27 cellular contexts compared by ENCODE assay signal in genomic region chr6:158381214-158381613, GRCh38.
DNase-seq lines count a peak whose midpoint lies in the region; ATAC-seq, FAIRE-seq and TF ChIP-seq lines count a peak whose summit lies in the region.
"Had no signal": no experiment of that assay in that cellular context is flagged by ENCODE, and none has a peak within 500 bp of the region (broad histone marks: within the 10 kb centered on the region; RNA-seq: fewer than 3 reads in every experiment).

No MANE protein-coding gene starts in this region.

- H3K4me1 ChIP-seq in RWPE2 (ENCODE audit: insufficient read depth, poor library complexity, severe bottlenecking) = peaks cover 61% of the 10 kb centered on the region

- CTCF ChIA-PET in HEK293T (lab: Yijun Ruan, JAX) = no interaction called here

- FAIRE-seq in GM12891 (lab: Jason Lieb, UNC) = no peak

- no peaks in the 10 kb centered on the region for H3K9me3 ChIP-seq in RWPE2 (ENCODE audit: severe bottlenecking)

- peaks cover 74% of the 10 kb centered on the region for H3K4me1 Mint-ChIP-seq in nephron

- no peaks in the 10 kb centered on the region for H3K9me3 Mint-ChIP-seq in nephron
- H3K9me3 Mint-ChIP-seq: CD8-positive, alpha-beta memory T cell had no signal

- TF ChIP-seq POLR2A in GM12891 (IDR thresholded peaks at IDR 0.05; ENCODE audit: low read depth, low read length) = no peak

- H3K4me3 ChIP-seq in RWPE2 (ENCODE audit: severe bottlenecking) = no peak overlapping the region
- H3K4me3 ChIP-seq: GM23338, SK-N-MC had no signal

- no peaks in the 10 kb centered on the region for H3K36me3 ChIP-seq in RWPE2 (ENCODE audit: low read depth)

- TF ChIP-seq CTCF in RWPE2 (IDR thresholded peaks at IDR 0.05; ENCODE audit: poor library complexity, severe bottlenecking) (no peak), nephron (IDR thresholded peaks at IDR 0.05; ENCODE audit: unreplicated experiment in 3 of 3) (no peak)

- peak overlapping the region in 2 of 3 experiments; percentile 21 to 58 for H3K27ac Mint-ChIP-seq in nephron
- H3K27ac Mint-ChIP-seq: GM23338 had no signal

- no peaks in the 10 kb centered on the region for H3K27me3 Mint-ChIP-seq in nephron (ENCODE audit: low read depth)

- peak overlapping the region; percentile 33 for H3K27ac ChIP-seq in RWPE2 (ENCODE audit: poor library complexity, severe bottlenecking)
- H3K27ac ChIP-seq: 22Rv1, SK-N-MC had no signal

- ATAC-seq in RWPE2 (ENCODE audit: low read depth) (no peak), GM18909 (IDR thresholded peaks at IDR 0.05; ENCODE audit: poor library complexity, unreplicated experiment) (no peak), GM18517 (IDR thresholded peaks at IDR 0.05; ENCODE audit: unreplicated experiment) (no peak)
- ATAC-seq: GM23338 had no signal

- peak; percentile 48 for DNase-seq in NCI-H82 (lab: John Stamatoyannopoulos, UW)
- DNase-seq in NCI-H82 treated with DMSO at 0.1 percent for 48 hours (lab: John Stamatoyannopoulos, UW; ENCODE audit: unreplicated experiment) = no peak
- DNase-seq in HEK293T (ENCODE audit: extremely low spot score) = no peak
- no peak for DNase-seq in RWPE2 (ENCODE audit: low spot score)
- no peak for DNase-seq in GM12891 (ENCODE audit: insufficient read length, low spot score)
- DNase-seq: ACHN; C1 segment of cervical spinal cord; Calu3; CD8-positive, alpha-beta memory T cell; DMS153; GF-D8; HCEC 1CT; Kasumi-1; MM.1S; NCI-H1048; NCI-H1417 treated with DMSO at 0.1 percent for 48 hours; NCI-H187 treated with DMSO at 0.1 percent for 48 hours; NCI-H2107; NK-92 treated with Interleukin-12 subunit alpha and Interleukin-12 subunit beta, amount 100 ng/mL, for 24 hours; SHP77; SW 1271 had no signal

- H3K4me3 Mint-ChIP-seq in nephron = no peak overlapping the region
- H3K4me3 Mint-ChIP-seq: CD8-positive, alpha-beta memory T cell; GM23338 had no signal

- H3K27me3 ChIP-seq in RWPE2 (ENCODE audit: insufficient read depth, poor library complexity, severe bottlenecking) = no peaks in the 10 kb centered on the region

- POLR2A ChIA-PET in HEK293T (lab: Yijun Ruan, JAX) = interaction anchor here (0.7 kb wide), 1 partner anchor 95 kb away, joined by 3 read pairs; no protein-coding TSS in a partner anchor

- no peaks in the 10 kb centered on the region for H3K36me3 Mint-ChIP-seq in nephron (ENCODE audit: low read depth)

TF ChIP-seq in HEK293T, 16 proteins besides CTCF, POLR2A, EP300 and RAD21:
- TF ChIP-seq SP1 (IDR thresholded peaks at IDR 0.05) = no peak
- peak; percentile 41 for TF ChIP-seq PKNOX1 (IDR thresholded peaks at IDR 0.05)
TF ChIP-seq in HEK293T: peak in this region for 1.

TF ChIP-seq in GM12891, 5 proteins besides CTCF, POLR2A, EP300 and RAD21:
- TF ChIP-seq SPI1 (IDR thresholded peaks at IDR 0.05; ENCODE audit: low read depth, low read length) (no peak), PAX5 (IDR thresholded peaks at IDR 0.05; ENCODE audit: insufficient read depth, low read length, severe bottlenecking) (no peak), TAF1 (IDR thresholded peaks at IDR 0.05; ENCODE audit: low read depth, low read length) (no peak), POLR2AphosphoS5 (IDR thresholded peaks at IDR 0.05; ENCODE audit: low read depth, low read length) (no peak), POU2F2 (IDR thresholded peaks at IDR 0.05; ENCODE audit: low read depth, low read length) (no peak)
TF ChIP-seq in GM12891: peak in this region for 0.
